In genomic region chr16:5084802-5085201, GRCh38 we compare ENCODE assay signal across 9 cellular contexts. TPM values are rescaled to one million over a fixed set of nuclear protein-coding genes. Genes with fewer than 3 reads are reported as not detected.
A peak's percentile ranks its signal among the peaks of the same experiment; 100 is the strongest.
DNase-seq lines count a peak whose midpoint lies in the region; ATAC-seq and TF ChIP-seq lines count a peak whose summit lies in the region.
"Not testable (repeated sequence)": the region's sequence is repeated elsewhere in the genome, so short reads cannot be mapped to it uniquely, and the experiment has no call there.
"Had no signal": no experiment of that assay in that cellular context is flagged by ENCODE, and none has a peak within 500 bp of the region (broad histone marks: within the 10 kb centered on the region; RNA-seq: fewer than 3 reads in every experiment).

No MANE protein-coding gene starts in this region.

- not testable (repeated sequence) for H3K27me3 ChIP-seq in H7 (ENCODE audit: control insufficient read depth, insufficient read depth, low read length)

- H3K27ac Mint-ChIP-seq in activated naive CD8-positive, alpha-beta T cell treated with anti-CD3 and anti-CD28 coated beads, Interleukin-2, amount 50 U/mL, for 24 hours = not testable (repeated sequence)

- intact Hi-C loops in mucosa of descending colon (cut with DNase I, micrococcal nuclease) = not testable (repeated sequence)

- H3K4me3 ChIP-seq in H7 (ENCODE audit: insufficient read depth, low read depth, low read length); WI38 (ENCODE audit: low read depth, low read length); mucosa of descending colon: not testable (repeated sequence)

- H3K9me3 ChIP-seq in mucosa of descending colon = not testable (repeated sequence)

- not testable (repeated sequence) for H3K27me3 Mint-ChIP-seq in activated naive CD8-positive, alpha-beta T cell treated with anti-CD3 and anti-CD28 coated beads, Interleukin-2, amount 50 U/mL, for 24 hours

- ATAC-seq in activated naive CD8-positive, alpha-beta T cell treated with anti-CD3 and anti-CD28 coated beads, Interleukin-2, amount 50 U/mL, for 24 hours; mucosa of descending colon: not testable (repeated sequence)

- H3K36me3 ChIP-seq in H7 (replicated peaks; ENCODE audit: control insufficient read depth, insufficient read depth, low read length); mucosa of descending colon (ENCODE audit: low read depth): not testable (repeated sequence)

- TF ChIP-seq CTCF in WI38 (IDR thresholded peaks at IDR 0.05; ENCODE audit: low read depth, low read length) (peak; percentile 66), mucosa of descending colon (IDR thresholded peaks at IDR 0.05) (peak; percentile 55)

- peak; percentile 56 for DNase-seq in AG20443 (ENCODE audit: low spot score)
- peak; percentile 84 for DNase-seq in H7
- DNase-seq in NCI-H446 treated with DMSO at 0.1 percent for 48 hours (lab: John Stamatoyannopoulos, UW) = peak; percentile 1
- DNase-seq in activated naive CD8-positive, alpha-beta T cell treated with anti-CD3 and anti-CD28 coated beads, Interleukin-2, amount 50 U/mL, for 24 hours = peak; percentile 60
- peak; percentile 58 for DNase-seq in fibroblast of peridontal ligament (ENCODE audit: extremely low read depth)
- peak; percentile 44 to 72 (median 72) for DNase-seq in mucosa of descending colon
- peak in 2 of 3 experiments; percentile 21 for DNase-seq in stimulated activated CD4-positive, alpha-beta T cell treated with anti-CD3 and anti-CD28 coated beads, TNF-alpha, amount 100 ng/mL, for 4 hours (ENCODE audit: low read depth in 3 of 3)

- not testable (repeated sequence) for H3K4me1 Mint-ChIP-seq in activated naive CD8-positive, alpha-beta T cell treated with anti-CD3 and anti-CD28 coated beads, Interleukin-2, amount 50 U/mL, for 24 hours

- H3K4me3 Mint-ChIP-seq in activated naive CD8-positive, alpha-beta T cell treated with anti-CD3 and anti-CD28 coated beads, Interleukin-2, amount 50 U/mL, for 24 hours = not testable (repeated sequence)

- peaks cover 26% of the 10 kb centered on the region for H3K36me3 Mint-ChIP-seq in activated naive CD8-positive, alpha-beta T cell treated with anti-CD3 and anti-CD28 coated beads, Interleukin-2, amount 50 U/mL, for 24 hours (ENCODE audit: low read depth)

- H3K4me1 ChIP-seq in mucosa of descending colon (ENCODE audit: low read depth) = not testable (repeated sequence)

- H3K9me3 Mint-ChIP-seq in activated naive CD8-positive, alpha-beta T cell treated with anti-CD3 and anti-CD28 coated beads, Interleukin-2, amount 50 U/mL, for 24 hours = not testable (repeated sequence)

RNA-seq across cellular contexts. Expression of gene EEF2KMT, which starts 12.8 kb away (rescaled TPM):
- total RNA-seq in H7 (2014; rRNA removed; shearing (Covaris generic)) = 30.9 and 38.0 TPM in 2 replicates
- 1 to 10 TPM; 5.7 to 7.5 (median 7.0) TPM for total RNA-seq in mucosa of descending colon

RNA-seq across cellular contexts. Expression of gene ALG1, which starts 13.2 kb away (rescaled TPM):
- 18.7 and 19.6 TPM in 2 replicates for total RNA-seq in H7 (2014; rRNA removed; shearing (Covaris generic))
- 10 to 100 TPM; 17.7 to 32.2 (median 29.0) TPM for total RNA-seq in mucosa of descending colon

RNA-seq across cellular contexts. Expression of gene C16orf89, which starts 19.0 kb away (rescaled TPM):
- 3.4 and 4.1 TPM in 2 replicates for total RNA-seq in H7 (2014; rRNA removed; shearing (Covaris generic))
- 1 to 10 TPM; 2.5 to 5.0 (median 3.3) TPM for total RNA-seq in mucosa of descending colon
- total RNA-seq: natural killer cell treated with Interleukin-12 subunit alpha and Interleukin-12 subunit beta and Interleukin-15 and Interleukin-18, amount 100 ng/mL, for 72 hours had no signal

RNA-seq across cellular contexts. Expression of gene NAGPA, which starts 51.1 kb away (rescaled TPM):
- total RNA-seq in H7 (2014; rRNA removed; shearing (Covaris generic)) = 11.9 and 12.7 TPM in 2 replicates
- total RNA-seq in mucosa of descending colon = 10 to 100 TPM; 21.5 to 34.7 (median 24.9) TPM

Comparison
In these comparisons a context has a peak if more than half of its experiments do, and no peak if none do; other contexts are left out.
1. DNase-seq: peak in every context shown above with its lines; median percentile 84 in H7; 72 in mucosa of descending colon; 60 in activated naive CD8-positive, alpha-beta T cell treated with anti-CD3 and anti-CD28 coated beads, Interleukin-2, amount 50 U/mL, for 24 hours; 58 in fibroblast of peridontal ligament; 56 in AG20443; 21 in stimulated activated CD4-positive, alpha-beta T cell treated with anti-CD3 and anti-CD28 coated beads, TNF-alpha, amount 100 ng/mL, for 4 hours; 1 in NCI-H446 treated with DMSO at 0.1 percent for 48 hours.